In genomic region chr19:800360-801029, GRCh38 we compare ENCODE assay signal across 1 cellular context.
A peak's percentile ranks its signal among the peaks of the same experiment; 100 is the strongest.
TF ChIP-seq lines count a peak whose summit lies in the region.

No MANE protein-coding gene starts in this region.

TF ChIP-seq in HEK293, 187 proteins besides CTCF, POLR2A, EP300 and RAD21 (continued from another document):
- TF ChIP-seq, protein P1, sequence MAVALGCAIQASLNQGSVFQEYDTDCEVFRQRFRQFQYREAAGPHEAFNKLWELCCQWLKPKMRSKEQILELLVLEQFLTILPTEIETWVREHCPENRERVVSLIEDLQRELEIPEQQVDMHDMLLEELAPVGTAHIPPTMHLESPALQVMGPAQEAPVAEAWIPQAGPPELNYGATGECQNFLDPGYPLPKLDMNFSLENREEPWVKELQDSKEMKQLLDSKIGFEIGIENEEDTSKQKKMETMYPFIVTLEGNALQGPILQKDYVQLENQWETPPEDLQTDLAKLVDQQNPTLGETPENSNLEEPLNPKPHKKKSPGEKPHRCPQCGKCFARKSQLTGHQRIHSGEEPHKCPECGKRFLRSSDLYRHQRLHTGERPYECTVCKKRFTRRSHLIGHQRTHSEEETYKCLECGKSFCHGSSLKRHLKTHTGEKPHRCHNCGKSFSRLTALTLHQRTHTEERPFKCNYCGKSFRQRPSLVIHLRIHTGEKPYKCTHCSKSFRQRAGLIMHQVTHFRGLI (tag by site-specific recombination; IDR thresholded peaks at IDR 0.05): peak; percentile 50; the same call in 1 of the 2 replicates
- TF ChIP-seq ZBTB8A (tag by site-specific recombination; IDR thresholded peaks at IDR 0.05) (0 out of 2 replicates have a peak, but pooled peaks have one; percentile 29), ZNF133 (tag by site-specific recombination; IDR thresholded peaks at IDR 0.05) (no peak), ZNF2 (tag by site-specific recombination; IDR thresholded peaks at IDR 0.05) (no peak), PBX3 (CRISPR knock-in tag; IDR thresholded peaks at IDR 0.05) (no peak), HIC1 (tag by site-specific recombination; IDR thresholded peaks at IDR 0.05) (0 out of 2 replicates have a peak, but pooled peaks have one; percentile 10)
- TF ChIP-seq, protein P2, sequence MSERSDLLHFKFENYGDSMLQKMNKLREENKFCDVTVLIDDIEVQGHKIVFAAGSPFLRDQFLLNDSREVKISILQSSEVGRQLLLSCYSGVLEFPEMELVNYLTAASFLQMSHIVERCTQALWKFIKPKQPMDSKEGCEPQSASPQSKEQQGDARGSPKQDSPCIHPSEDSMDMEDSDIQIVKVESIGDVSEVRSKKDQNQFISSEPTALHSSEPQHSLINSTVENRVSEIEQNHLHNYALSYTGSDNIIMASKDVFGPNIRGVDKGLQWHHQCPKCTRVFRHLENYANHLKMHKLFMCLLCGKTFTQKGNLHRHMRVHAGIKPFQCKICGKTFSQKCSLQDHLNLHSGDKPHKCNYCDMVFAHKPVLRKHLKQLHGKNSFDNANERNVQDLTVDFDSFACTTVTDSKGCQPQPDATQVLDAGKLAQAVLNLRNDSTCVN (tag by site-specific recombination; optimal IDR thresholded peaks at IDR 0.05): no peak
TF ChIP-seq in HEK293: peak in this region for 4.
